ENCODE assay signal across 21 cellular contexts in the genomic region with DNA sequence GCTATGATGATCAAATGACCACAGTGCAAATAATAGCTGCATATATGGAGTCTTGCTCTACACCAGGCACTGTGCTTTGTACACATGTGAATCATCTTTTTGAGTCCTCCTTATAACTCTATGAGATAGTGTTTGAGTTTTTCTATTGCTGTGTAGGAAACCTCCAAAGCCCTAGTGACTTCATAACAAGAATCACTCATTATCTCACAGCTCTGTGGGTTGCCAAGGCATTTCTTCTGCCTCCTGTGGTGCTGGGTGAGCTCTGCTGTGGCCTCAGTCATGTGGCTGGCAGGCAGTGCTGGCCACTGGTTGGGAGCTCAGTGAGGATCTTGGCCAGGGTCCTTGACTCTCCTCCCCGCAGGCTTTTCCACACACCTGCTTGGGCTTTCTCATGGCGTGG.
DNase-seq lines count a peak whose midpoint lies in the region; ATAC-seq, FAIRE-seq and TF ChIP-seq lines count a peak whose summit lies in the region.
"Had no signal": no experiment of that assay in that cellular context is flagged by ENCODE, and none has a peak within 500 bp of the region (broad histone marks: within the 10 kb centered on the region; RNA-seq: fewer than 3 reads in every experiment).

No MANE protein-coding gene starts in this region.

- no peaks in the 10 kb centered on the region for H3K36me3 Mint-ChIP-seq in HFFc6 (ENCODE audit: low read depth)
- no peaks in the 10 kb centered on the region for H3K36me3 Mint-ChIP-seq in Caco-2 (ENCODE audit: insufficient read depth, unreplicated experiment)
- H3K36me3 Mint-ChIP-seq in endothelial cell (ENCODE audit: low read depth, unreplicated experiment) = no peaks in the 10 kb centered on the region
- H3K36me3 Mint-ChIP-seq: activated naive CD8-positive, alpha-beta T cell treated with anti-CD3 and anti-CD28 coated beads, Interleukin-2, amount 10 ng/mL, durations not matched to agents 7 days and 5 days had no signal

- intact Hi-C loops in Caco-2 (cut with micrococcal nuclease; ENCODE audit: unreplicated experiment) = no loop called here

- no peak for TF ChIP-seq EP300 in A549 (IDR thresholded peaks at IDR 0.05)

- H3K9me3 ChIP-seq in A549 (no peaks in the 10 kb centered on the region), Caco-2 (no peaks in the 10 kb centered on the region)
- H3K9me3 ChIP-seq: gastroesophageal sphincter, SJCRH30, suprapubic skin had no signal

- no peaks in the 10 kb centered on the region for H3K4me1 ChIP-seq in A549
- no peaks in the 10 kb centered on the region for H3K4me1 ChIP-seq in Caco-2
- H3K4me1 ChIP-seq: suprapubic skin had no signal

- no peak overlapping the region for H3K4me2 ChIP-seq in A549

- H3K4me1 Mint-ChIP-seq in HFFc6 (ENCODE audit: low read depth) (peaks cover 45% of the 10 kb centered on the region), Caco-2 (ENCODE audit: low read depth, unreplicated experiment) (no peaks in the 10 kb centered on the region), endothelial cell (ENCODE audit: unreplicated experiment) (no peaks in the 10 kb centered on the region)
- H3K4me1 Mint-ChIP-seq: activated naive CD8-positive, alpha-beta T cell treated with anti-CD3 and anti-CD28 coated beads, Interleukin-2, amount 10 ng/mL, durations not matched to agents 7 days and 5 days; B cell had no signal

- H3K4me3 ChIP-seq in A549 = no peak overlapping the region
- H3K4me3 ChIP-seq in astrocyte of the spinal cord (ENCODE audit: low read depth, low read length) = no peak overlapping the region
- no peak overlapping the region for H3K4me3 ChIP-seq in Caco-2 (ENCODE audit: low read depth, low read length)
- H3K4me3 ChIP-seq: gastroesophageal sphincter, SJCRH30, suprapubic skin had no signal

- in situ Hi-C loops in astrocyte of the spinal cord (cut with HindIII; ENCODE audit: low sequenced_read_pairs) = no loop called here

- WGBS in A549 (ENCODE audit: missing lambda C conversion rate) = 63% methylated on average over 2 of the region's 2 CpGs

- FAIRE-seq in A549 (lab: Jason Lieb, UNC) = no peak

- no peaks in the 10 kb centered on the region for H3K27me3 ChIP-seq in Caco-2 (replicated peaks; ENCODE audit: control insufficient read depth, insufficient read depth, low read length)
- H3K27me3 ChIP-seq: gastroesophageal sphincter, SJCRH30, suprapubic skin had no signal

- TF ChIP-seq RAD21 in A549 (conservative IDR thresholded peaks at IDR 0.05 in 1 of 2, IDR thresholded peaks at IDR 0.05 in 1 of 2) = no peak

- TF ChIP-seq POLR2A in A549 (IDR thresholded peaks at IDR 0.05; ENCODE audit: low read length) = no peak

- DNase-seq in A549 (ENCODE audit: low read depth in 1 of 2, low spot score in 1 of 2) (no peak), HFFc6 (peak; percentile 30), astrocyte of the spinal cord (ENCODE audit: low read depth, low spot score) (peak; percentile 87), kidney tubule cell (ENCODE audit: low spot score) (peak; percentile 62), retina (no peak), NOMO-1 (lab: John Stamatoyannopoulos, UW; ENCODE audit: unreplicated experiment in 2 of 2) (no peak), Caco-2 (no peak), endothelial cell (ENCODE audit: low spot score) (no peak)
- DNase-seq: activated CD4-positive, alpha-beta T cell treated with anti-CD3 and anti-CD28 coated beads for 1 hour; activated naive CD8-positive, alpha-beta T cell treated with anti-CD3 and anti-CD28 coated beads, Interleukin-2, amount 10 ng/mL, durations not matched to agents 7 days and 5 days; GF-D8; H9; NCI-H1930; NCI-H510A; SJCRH30; stimulated activated CD4-positive, alpha-beta T cell treated with anti-CD3 and anti-CD28 coated beads, Interleukin-1b, Interleukin-23, amount 100 ng/mL, for 48 hours; T-helper 9 cell had no signal

- H3K4me3 Mint-ChIP-seq in HFFc6 = no peak overlapping the region
- no peak overlapping the region for H3K4me3 Mint-ChIP-seq in Caco-2 (ENCODE audit: unreplicated experiment)
- no peak overlapping the region for H3K4me3 Mint-ChIP-seq in endothelial cell (ENCODE audit: unreplicated experiment)
- H3K4me3 Mint-ChIP-seq: activated naive CD8-positive, alpha-beta T cell treated with anti-CD3 and anti-CD28 coated beads, Interleukin-2, amount 10 ng/mL, durations not matched to agents 7 days and 5 days; B cell; H9; nephron had no signal

- H3K9me3 Mint-ChIP-seq in HFFc6 (no peaks in the 10 kb centered on the region), Caco-2 (ENCODE audit: unreplicated experiment) (no peaks in the 10 kb centered on the region), endothelial cell (ENCODE audit: unreplicated experiment) (peaks cover 3% of the 10 kb centered on the region)
- H3K9me3 Mint-ChIP-seq: activated naive CD8-positive, alpha-beta T cell treated with anti-CD3 and anti-CD28 coated beads, Interleukin-2, amount 10 ng/mL, durations not matched to agents 7 days and 5 days; H9; nephron had no signal

- TF ChIP-seq CTCF in A549 (IDR thresholded peaks at IDR 0.05) (no peak), HFFc6 (IDR thresholded peaks at IDR 0.05) (no peak), astrocyte of the spinal cord (IDR thresholded peaks at IDR 0.05; ENCODE audit: low read depth, low read length) (no peak), Caco-2 (IDR thresholded peaks at IDR 0.05; ENCODE audit: insufficient read depth in 1 of 2, low read depth in 1 of 2, low read length in 1 of 2, severe bottlenecking in 1 of 2, unreplicated experiment in 1 of 2) (no peak), endothelial cell (IDR thresholded peaks at IDR 0.05; ENCODE audit: unreplicated experiment) (no peak)

- CTCF ChIA-PET in A549 (lab: Yijun Ruan, JAX) (interaction anchor here (0.6 to 1.5 kb wide), 13 partner anchors 8 to 625 kb away, joined by 3 to 4 read pairs (median 3); a partner anchor contains a TSS), Caco-2 (lab: Charles Lee) (interaction anchor here (0.6 to 1.2 kb wide), 3 partner anchors 58 to 1695 kb away, joined by 3 to 7 read pairs (median 4); no protein-coding TSS in a partner anchor)

- H3K27me3 Mint-ChIP-seq in HFFc6 (ENCODE audit: insufficient read depth) = peaks cover 2% of the 10 kb centered on the region; the same call in 1 of the 2 replicates
- no peaks in the 10 kb centered on the region for H3K27me3 Mint-ChIP-seq in Caco-2 (ENCODE audit: insufficient read depth, unreplicated experiment)
- H3K27me3 Mint-ChIP-seq in endothelial cell (ENCODE audit: unreplicated experiment) = peaks cover 1% of the 10 kb centered on the region
- H3K27me3 Mint-ChIP-seq: activated naive CD8-positive, alpha-beta T cell treated with anti-CD3 and anti-CD28 coated beads, Interleukin-2, amount 10 ng/mL, durations not matched to agents 7 days and 5 days; B cell had no signal

- peak; percentile 40 to 53; a peak in 5 of 6 replicates for ATAC-seq in A549
- ATAC-seq: gastroesophageal sphincter had no signal

- no TSS peak for BruUV-seq in Caco-2 (replicated peaks; lab: Mats Ljungman, UMichigan)

- no peak overlapping the region for H3K27ac Mint-ChIP-seq in HFFc6
- no peak overlapping the region for H3K27ac Mint-ChIP-seq in Caco-2 (ENCODE audit: unreplicated experiment)
- no peak overlapping the region for H3K27ac Mint-ChIP-seq in endothelial cell (ENCODE audit: unreplicated experiment)
- H3K27ac Mint-ChIP-seq: activated naive CD8-positive, alpha-beta T cell treated with anti-CD3 and anti-CD28 coated beads, Interleukin-2, amount 10 ng/mL, durations not matched to agents 7 days and 5 days; B cell; H9; nephron had no signal

- no peak overlapping the region for H3K27ac ChIP-seq in A549
- H3K27ac ChIP-seq: gastroesophageal sphincter, SJCRH30, suprapubic skin had no signal

- H3K36me3 ChIP-seq in Caco-2 (ENCODE audit: control insufficient read depth, insufficient read depth, low read length) = no peaks in the 10 kb centered on the region
- H3K36me3 ChIP-seq: gastroesophageal sphincter, SJCRH30, suprapubic skin had no signal

- POLR2A ChIA-PET in A549 (lab: Yijun Ruan, JAX) = interaction anchor here (0.7 to 1.1 kb wide), 2 partner anchors 423 to 616 kb away, joined by 3 to 4 read pairs; a partner anchor contains a TSS
- POLR2A ChIA-PET in Caco-2 (lab: Charles Lee) = no interaction called here

TF ChIP-seq in A549, 52 proteins besides CTCF, POLR2A, EP300 and RAD21 (continues in another document):
- TF ChIP-seq, protein P1, sequence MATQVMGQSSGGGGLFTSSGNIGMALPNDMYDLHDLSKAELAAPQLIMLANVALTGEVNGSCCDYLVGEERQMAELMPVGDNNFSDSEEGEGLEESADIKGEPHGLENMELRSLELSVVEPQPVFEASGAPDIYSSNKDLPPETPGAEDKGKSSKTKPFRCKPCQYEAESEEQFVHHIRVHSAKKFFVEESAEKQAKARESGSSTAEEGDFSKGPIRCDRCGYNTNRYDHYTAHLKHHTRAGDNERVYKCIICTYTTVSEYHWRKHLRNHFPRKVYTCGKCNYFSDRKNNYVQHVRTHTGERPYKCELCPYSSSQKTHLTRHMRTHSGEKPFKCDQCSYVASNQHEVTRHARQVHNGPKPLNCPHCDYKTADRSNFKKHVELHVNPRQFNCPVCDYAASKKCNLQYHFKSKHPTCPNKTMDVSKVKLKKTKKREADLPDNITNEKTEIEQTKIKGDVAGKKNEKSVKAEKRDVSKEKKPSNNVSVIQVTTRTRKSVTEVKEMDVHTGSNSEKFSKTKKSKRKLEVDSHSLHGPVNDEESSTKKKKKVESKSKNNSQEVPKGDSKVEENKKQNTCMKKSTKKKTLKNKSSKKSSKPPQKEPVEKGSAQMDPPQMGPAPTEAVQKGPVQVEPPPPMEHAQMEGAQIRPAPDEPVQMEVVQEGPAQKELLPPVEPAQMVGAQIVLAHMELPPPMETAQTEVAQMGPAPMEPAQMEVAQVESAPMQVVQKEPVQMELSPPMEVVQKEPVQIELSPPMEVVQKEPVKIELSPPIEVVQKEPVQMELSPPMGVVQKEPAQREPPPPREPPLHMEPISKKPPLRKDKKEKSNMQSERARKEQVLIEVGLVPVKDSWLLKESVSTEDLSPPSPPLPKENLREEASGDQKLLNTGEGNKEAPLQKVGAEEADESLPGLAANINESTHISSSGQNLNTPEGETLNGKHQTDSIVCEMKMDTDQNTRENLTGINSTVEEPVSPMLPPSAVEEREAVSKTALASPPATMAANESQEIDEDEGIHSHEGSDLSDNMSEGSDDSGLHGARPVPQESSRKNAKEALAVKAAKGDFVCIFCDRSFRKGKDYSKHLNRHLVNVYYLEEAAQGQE (IDR thresholded peaks at IDR 0.05) = no peak
- TF ChIP-seq FOSL2 (IDR thresholded peaks at IDR 0.05) (no peak), FOSL2 (CRISPR knock-in tag; IDR thresholded peaks at IDR 0.05) (no peak), MAZ (IDR thresholded peaks at IDR 0.05; ENCODE audit: borderline replicate concordance, low read depth, low read length) (no peak), HEYL (CRISPR knock-in tag; IDR thresholded peaks at IDR 0.05) (no peak), ZNF302 (CRISPR knock-in tag; IDR thresholded peaks at IDR 0.05) (no peak)

Comparison
In these comparisons a context has a peak if more than half of its experiments do, and no peak if none do; other contexts are left out.
1. DNase-seq: peak in HFFc6 (single experiment), astrocyte of the spinal cord (single experiment) and kidney tubule cell (single experiment); none in A549 (0 of 2), retina (single experiment), NOMO-1 (0 of 2), Caco-2 (0 of 2) and endothelial cell (single experiment).